ENCODE assay signal across 27 cellular contexts in genomic region chr6:107970255-107970654, GRCh38. TPM values are rescaled to one million over a fixed set of nuclear protein-coding genes. Genes with fewer than 3 reads are reported as not detected.
DNase-seq lines count a peak whose midpoint lies in the region; ATAC-seq, FAIRE-seq and TF ChIP-seq lines count a peak whose summit lies in the region.
"Had no signal": no experiment of that assay in that cellular context is flagged by ENCODE, and none has a peak within 500 bp of the region (broad histone marks: within the 10 kb centered on the region; RNA-seq: fewer than 3 reads in every experiment).

No MANE protein-coding gene starts in this region.

- WGBS in HepG2 (ENCODE audit: low lambda C conversion rate) = 3% methylated on average over 5 of the region's 5 CpGs

- FAIRE-seq in HepG2 (lab: Jason Lieb, UNC) = no peak
- FAIRE-seq: A204.1, D721Med, GM12878, GM12892, GM18507, GM19239 had no signal

- H3K4me1 ChIP-seq in HepG2 (ENCODE audit: insufficient read depth, low read length) (peaks cover 53% of the 10 kb centered on the region), neural progenitor cell (peaks cover 7% of the 10 kb centered on the region), tibial artery (no peaks in the 10 kb centered on the region)
- H3K4me1 ChIP-seq: BLaER1 had no signal

- H3K4me2 ChIP-seq in HepG2 (ENCODE audit: low read depth, low read length) (peak overlapping the region; percentile 50), neural progenitor cell (no peak overlapping the region)
- H3K4me2 ChIP-seq: BLaER1 had no signal

- no peak for TF ChIP-seq RAD21 in HepG2 (CRISPR knock-in tag; IDR thresholded peaks at IDR 0.05)

- DNase-seq in islet precursor cell = peak; percentile 36
- no peak for DNase-seq in HepG2 (ENCODE audit: low spot score)
- no peak for DNase-seq in neural progenitor cell (ENCODE audit: low spot score)
- DNase-seq in tibial artery = no peak
- DNase-seq in CD14-positive monocyte (ENCODE audit: low spot score) = no peak
- DNase-seq: 8988T; ACHN; BE2C; C1 segment of cervical spinal cord; Caco-2; Calu3; CD4-positive, alpha-beta T cell; CD8-positive, alpha-beta T cell; DMS153; DMS53; DMS79; DND-41; EL; GDM1 had no signal

- H3K27me3 Mint-ChIP-seq in neural progenitor cell (ENCODE audit: insufficient read depth, low read depth) = peaks cover 8% of the 10 kb centered on the region
- H3K27me3 Mint-ChIP-seq in CD14-positive monocyte (ENCODE audit: low read depth in 3 of 3) = peaks cover 7 to 13% (median 8%) of the 10 kb centered on the region in 3 donors
- H3K27me3 Mint-ChIP-seq: CD4-positive, alpha-beta T cell had no signal

- H3K9ac ChIP-seq in HepG2 (ENCODE audit: insufficient read depth, low read depth, low read length) (no peak overlapping the region), neural progenitor cell (no peak overlapping the region)
- H3K9ac ChIP-seq: BLaER1 had no signal

- in situ Hi-C loops in HepG2 (cut with HindIII; ENCODE audit: extremely low pct_ligation_motif_present, low pct_unique_long_range_greater_than_20kb) = no loop called here

- H4K20me1 ChIP-seq in HepG2 (ENCODE audit: insufficient read depth, low read length) = no peaks in the 10 kb centered on the region
- H4K20me1 ChIP-seq in neural progenitor cell (ENCODE audit: low read depth) = no peaks in the 10 kb centered on the region
- H4K20me1 ChIP-seq: BLaER1 had no signal

- intact Hi-C loops in HepG2 (cut with micrococcal nuclease; ENCODE audit: unreplicated experiment) = loop anchor here (10.0 kb wide), 2 partner anchors 525 to 555 kb away; no protein-coding TSS in a partner anchor
- intact Hi-C loops in tibial artery (cut with DNase I; ENCODE audit: low total_unique reads) = no loop called here
- intact Hi-C loops in CD14-positive monocyte (cut with micrococcal nuclease) = no loop called here

- H3F3A ChIP-seq in neural progenitor cell (ENCODE audit: low read depth) = peaks cover 11% of the 10 kb centered on the region

- no peak for TF ChIP-seq POLR2A in HepG2 (IDR thresholded peaks at IDR 0.05; ENCODE audit: insufficient read depth in 1 of 2, low read depth in 2 of 2, low read length in 2 of 2)

- CTCF ChIA-PET in HepG2 (lab: Yijun Ruan, JAX; ENCODE audit: low intra/inter-chr PET ratio, low total read pairs) = no interaction called here

- H3K9me3 Mint-ChIP-seq in neural progenitor cell (no peaks in the 10 kb centered on the region), CD14-positive monocyte (peaks cover 0 to 1% (median 0%) of the 10 kb centered on the region in 7 donors)
- H3K9me3 Mint-ChIP-seq: CD4-positive, alpha-beta T cell; CD8-positive, alpha-beta T cell had no signal

- no peaks in the 10 kb centered on the region for H3K36me3 ChIP-seq in HepG2 (replicated peaks in 1 of 2; ENCODE audit: control insufficient read depth in 1 of 2, insufficient read depth in 2 of 2, low read length in 2 of 2)
- H3K36me3 ChIP-seq in neural progenitor cell = no peaks in the 10 kb centered on the region
- no peaks in the 10 kb centered on the region for H3K36me3 ChIP-seq in tibial artery
- H3K36me3 ChIP-seq: BE2C, BLaER1 had no signal

- H3K4me1 Mint-ChIP-seq in neural progenitor cell (peaks cover 14% of the 10 kb centered on the region), CD14-positive monocyte (no peaks in the 10 kb centered on the region)

- H3K36me3 Mint-ChIP-seq in neural progenitor cell (no peaks in the 10 kb centered on the region), CD14-positive monocyte (no peaks in the 10 kb centered on the region)
- H3K36me3 Mint-ChIP-seq: CD8-positive, alpha-beta T cell had no signal

- H3K9me3 ChIP-seq in HepG2 (ENCODE audit: low read length) (no peaks in the 10 kb centered on the region), neural progenitor cell (ENCODE audit: low read depth) (no peaks in the 10 kb centered on the region), tibial artery (no peaks in the 10 kb centered on the region)
- H3K9me3 ChIP-seq: BE2C, BLaER1, Caco-2 had no signal

- no peak for TF ChIP-seq EP300 in HepG2 (IDR thresholded peaks at IDR 0.05; ENCODE audit: low read depth in 2 of 2, low read length in 2 of 2)
- TF ChIP-seq EP300 in HepG2 (CRISPR knock-in tag; IDR thresholded peaks at IDR 0.05; ENCODE audit: borderline replicate concordance) = no peak

- BruUV-seq in HepG2 (replicated peaks; lab: Mats Ljungman, UMichigan) = no TSS peak

- H2AFZ ChIP-seq in HepG2 (ENCODE audit: low read length) (no peak overlapping the region), neural progenitor cell (replicated peaks) (no peak overlapping the region)

- ATAC-seq in HepG2 = peak; percentile 31
- ATAC-seq in GM18868 (IDR thresholded peaks at IDR 0.05; ENCODE audit: unreplicated experiment) = no peak
- ATAC-seq: CD8-positive, alpha-beta T cell; GM12878 had no signal

- TF ChIP-seq CTCF in HepG2 (CRISPR knock-in tag; IDR thresholded peaks at IDR 0.05) (no peak), neural progenitor cell (IDR thresholded peaks at IDR 0.05) (no peak), tibial artery (IDR thresholded peaks at IDR 0.05) (no peak), CD14-positive monocyte (IDR thresholded peaks at IDR 0.05) (no peak)

- peak overlapping the region; percentile 67 for H3K4me3 Mint-ChIP-seq in neural progenitor cell
- no peak overlapping the region for H3K4me3 Mint-ChIP-seq in CD14-positive monocyte
- H3K4me3 Mint-ChIP-seq: CD4-positive, alpha-beta T cell; CD8-positive, alpha-beta T cell had no signal

- POLR2A ChIA-PET in HepG2 (lab: Yijun Ruan, JAX) = interaction anchor here (0.8 kb wide), 1 partner anchor 12 kb away, joined by 3 read pairs; the partner anchor contains the start of gene SEC63

- H3K4me3 ChIP-seq in HepG2 (replicated peaks in 1 of 3; ENCODE audit: insufficient read depth in 1 of 3, low read depth in 2 of 3, low read length in 3 of 3) = peak overlapping the region in 1 of 3 experiments; percentile 8; a peak in 1 of 6 replicates
- no peak overlapping the region for H3K4me3 ChIP-seq in neural progenitor cell
- H3K4me3 ChIP-seq in tibial artery = no peak overlapping the region
- H3K4me3 ChIP-seq: BLaER1, GM12878 had no signal

- H3K27ac Mint-ChIP-seq in neural progenitor cell (no peak overlapping the region), CD14-positive monocyte (peak overlapping the region in 1 of 7 donors; percentile 10)
- H3K27ac Mint-ChIP-seq: CD4-positive, alpha-beta T cell; CD8-positive, alpha-beta T cell had no signal

- H3K27ac ChIP-seq in HepG2 (ENCODE audit: extremely low read length, insufficient read depth, low read length) = no peak overlapping the region
- no peak overlapping the region for H3K27ac ChIP-seq in neural progenitor cell
- no peak overlapping the region for H3K27ac ChIP-seq in tibial artery
- H3K27ac ChIP-seq: BLaER1 had no signal

- H3K79me2 ChIP-seq in HepG2 (ENCODE audit: insufficient read depth, low read length) (no peaks in the 10 kb centered on the region), neural progenitor cell (ENCODE audit: low read depth) (no peaks in the 10 kb centered on the region)

- H3K27me3 ChIP-seq in HepG2 (ENCODE audit: control insufficient read depth in 1 of 2, insufficient read depth in 2 of 2, low read length in 2 of 2) = no peaks in the 10 kb centered on the region
- no peaks in the 10 kb centered on the region for H3K27me3 ChIP-seq in neural progenitor cell
- no peaks in the 10 kb centered on the region for H3K27me3 ChIP-seq in tibial artery
- H3K27me3 ChIP-seq: BE2C, BLaER1 had no signal

TF ChIP-seq in HepG2, 621 proteins besides CTCF, POLR2A, EP300 and RAD21 (continues in another document):
- TF ChIP-seq RARA (CRISPR knock-in tag; IDR thresholded peaks at IDR 0.05) = peak; percentile 37; the same call in 1 of the 2 replicates
- no peak for TF ChIP-seq MBD4 (IDR thresholded peaks at IDR 0.05; ENCODE audit: borderline replicate concordance, low read length)
- TF ChIP-seq HHEX (CRISPR knock-in tag; IDR thresholded peaks at IDR 0.05) = no peak
- TF ChIP-seq NR2F1 (CRISPR knock-in tag; IDR thresholded peaks at IDR 0.05) = peak; percentile 42 to 67; a peak in 2 of 4 replicates
- TF ChIP-seq TEAD3 (CRISPR knock-in tag; optimal IDR thresholded peaks at IDR 0.05; ENCODE audit: borderline replicate concordance) = peak; percentile 35
- peak; percentile 40; the same call in 1 of the 2 replicates for TF ChIP-seq ZNF292 (CRISPR knock-in tag; IDR thresholded peaks at IDR 0.05; ENCODE audit: borderline replicate concordance, low read depth)
- TF ChIP-seq ZNF501 (CRISPR knock-in tag; IDR thresholded peaks at IDR 0.05) = no peak

RNA-seq across cellular contexts. Expression of gene SEC63, which starts 12.2 kb away (rescaled TPM):
- total RNA-seq in HepG2 (2016; rRNA removed; fragmentation: Illumina TruSeq; extraction: Trizol) = 17.5 and 20.2 TPM in 2 replicates
- total RNA-seq in HepG2 (2016; cell fraction: cytosol; rRNA removed; fragmentation: Illumina TruSeq; extraction: Trizol; ENCODE audit: low read depth) = 21.6 and 28.5 TPM in 2 replicates
- total RNA-seq in HepG2 (2016; cell fraction: insoluble cytoplasmic fraction; rRNA removed; fragmentation: Illumina TruSeq; extraction: Trizol) = 15.0 and 16.4 TPM in 2 replicates
- 14.9 and 15.0 TPM in 2 replicates for total RNA-seq in HepG2 (2016; cell fraction: membrane; rRNA removed; fragmentation: Illumina TruSeq; extraction: Trizol)
- total RNA-seq in HepG2 (2016; cell fraction: nucleus; rRNA removed; fragmentation: Illumina TruSeq; extraction: Trizol) = 66.1 and 77.7 TPM in 2 replicates
- 29.6 and 45.9 TPM in 2 replicates for polyA plus RNA-seq in HepG2 (2011; rRNA removed)
- polyA plus RNA-seq in HepG2 (2011; cell fraction: cytosol; rRNA removed) = 8.5 and 13.3 TPM in 2 replicates
- 15.1 and 18.7 TPM in 2 replicates for polyA plus RNA-seq in HepG2 (2011; cell fraction: nucleus; rRNA removed)
- 54.3 and 117 TPM in 2 replicates for polyA plus RNA-seq in HepG2 (2012)
- polyA plus RNA-seq in HepG2 (2016; cell fraction: cytosol; fragmentation: Illumina TruSeq; extraction: Trizol; ENCODE audit: low read depth) = 11.1 and 13.0 TPM in 2 replicates
- 56.3 and 56.5 TPM in 2 replicates for polyA plus RNA-seq in HepG2 (2016; cell fraction: insoluble cytoplasmic fraction; fragmentation: Illumina TruSeq; extraction: Trizol; ENCODE audit: low read depth)
- 18.9 and 20.3 TPM in 2 replicates for polyA plus RNA-seq in HepG2 (2016; cell fraction: membrane; fragmentation: Illumina TruSeq; extraction: Trizol; ENCODE audit: low read depth)
- polyA plus RNA-seq in HepG2 (2016; cell fraction: nucleus; fragmentation: Illumina TruSeq; extraction: Trizol; ENCODE audit: insufficient read depth, low read depth) = 161 and 164 TPM in 2 replicates
- 13.4 and 20.4 TPM in 2 replicates for polyA minus RNA-seq in HepG2 (2011; rRNA and poly(A)+ RNA removed; ENCODE audit: low replicate concordance)
- polyA minus RNA-seq in HepG2 (2011; cell fraction: cytosol; rRNA and poly(A)+ RNA removed) = 16.7 and 26.4 TPM in 2 replicates
- polyA minus RNA-seq in HepG2 (2011; cell fraction: nucleus; rRNA and poly(A)+ RNA removed) = 82.8 and 89.0 TPM in 2 replicates
- 15.9 and 20.7 TPM in 2 replicates for total RNA-seq in neural progenitor cell (ENCODE audit: low replicate concordance)
- 10 to 100 TPM; 12.0 to 33.7 TPM for polyA plus RNA-seq in CD14-positive monocyte
